In the genomic region with DNA sequence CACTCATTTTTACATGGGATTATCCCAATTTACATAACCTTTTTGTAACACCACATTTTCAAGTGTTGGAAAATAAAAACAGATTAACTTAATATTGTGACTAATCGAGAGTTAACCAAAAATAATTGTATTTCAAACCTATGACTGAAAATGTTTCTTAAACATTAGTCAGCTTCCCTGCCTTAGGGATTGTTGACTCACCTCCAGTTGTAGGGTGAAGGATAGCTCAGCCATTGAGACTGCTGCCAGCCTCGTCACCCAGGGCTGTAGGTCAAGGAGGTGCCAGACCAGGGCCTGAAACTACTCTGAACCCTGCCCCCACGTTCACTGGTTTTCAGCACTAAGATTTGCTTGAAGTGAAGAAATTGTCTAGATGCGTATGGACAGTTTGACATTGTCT, we compare ENCODE assay signal across 21 cellular contexts.
A peak's percentile ranks its signal among the peaks of the same experiment; 100 is the strongest.
DNase-seq lines count a peak whose midpoint lies in the region; ATAC-seq, FAIRE-seq and TF ChIP-seq lines count a peak whose summit lies in the region.
"Had no signal": no experiment of that assay in that cellular context is flagged by ENCODE, and none has a peak within 500 bp of the region (broad histone marks: within the 10 kb centered on the region; RNA-seq: fewer than 3 reads in every experiment).

No MANE protein-coding gene starts in this region.

- DNase-seq in HCEC 1CT, result peak; percentile 78
- peak; percentile 2 for DNase-seq in RPMI7951 (ENCODE audit: low read depth)
- peak; percentile 8 for DNase-seq in bronchial epithelial cell (ENCODE audit: low read depth)
- peak; percentile 86 for DNase-seq in kidney tubule cell (ENCODE audit: low spot score)
- no peak for DNase-seq in GM19240 (ENCODE audit: insufficient read length, low spot score)
- DNase-seq in germinal center (ENCODE audit: low spot score), result no peak
- DNase-seq in NCI-H1436 treated with DMSO at 0.1 percent for 48 hours (lab: John Stamatoyannopoulos, UW), result no peak
- DNase-seq: activated CD4-positive, alpha-beta T cell treated with anti-CD3 and anti-CD28 coated beads for 1 hour; activated CD8-positive, alpha-beta T cell treated with anti-CD3 and anti-CD28 coated beads, Interleukin-2, amount 10 ng/mL, durations not matched to agents 7 days and 5 days; activated effector memory CD4-positive, alpha-beta T cell treated with anti-CD3 and anti-CD28 coated beads, Interleukin-2, amount 50 U/mL, for 16 hours; activated T-cell treated with anti-CD3 and anti-CD28 coated beads for 4 hours; colonic mucosa; kidney glomerular epithelial cell; NCI-H1417 treated with DMSO at 0.1 percent for 48 hours; PC-9; SJCRH30; T-cell had no signal

- H3K4me3 ChIP-seq in bronchial epithelial cell (ENCODE audit: low read depth, low read length), result no peak overlapping the region
- H3K4me3 ChIP-seq: colonic mucosa, lung, PC-9, SJCRH30, tibial nerve had no signal

- no peaks in the 10 kb centered on the region for H3K27me3 ChIP-seq in bronchial epithelial cell (ENCODE audit: control insufficient read depth, insufficient read depth, low read length)
- H3K27me3 ChIP-seq: colonic mucosa, SJCRH30, tibial nerve had no signal

- no peak for FAIRE-seq in bronchial epithelial cell (lab: Jason Lieb, UNC)

- TF ChIP-seq CTCF in bronchial epithelial cell (IDR thresholded peaks at IDR 0.05; ENCODE audit: insufficient read depth, low read length, severe bottlenecking), result no peak

- H3K36me3 ChIP-seq in bronchial epithelial cell (ENCODE audit: control insufficient read depth, insufficient read depth, low read length), result no peaks in the 10 kb centered on the region
- H3K36me3 ChIP-seq: colonic mucosa, SJCRH30, tibial nerve had no signal

- ATAC-seq in GM19463 (IDR thresholded peaks at IDR 0.05; ENCODE audit: unreplicated experiment), result no peak
- ATAC-seq: activated CD8-positive, alpha-beta T cell treated with anti-CD3 and anti-CD28 coated beads, Interleukin-2, amount 10 ng/mL, durations not matched to agents 7 days and 5 days; sciatic nerve; T-cell had no signal

Comparison
In these comparisons a context has a peak if more than half of its experiments do, and no peak if none do; other contexts are left out.
1. DNase-seq: peak in HCEC 1CT (single experiment), RPMI7951 (single experiment), bronchial epithelial cell (single experiment) and kidney tubule cell (single experiment); none in GM19240 (single experiment), germinal center (single experiment) and NCI-H1436 treated with DMSO at 0.1 percent for 48 hours (single experiment).